8 cellular contexts compared by ENCODE assay signal in genomic region chr17:82751571-82752370, GRCh38. TPM values are rescaled to one million over a fixed set of nuclear protein-coding genes. Genes with fewer than 3 reads are reported as not detected.
DNase-seq lines count a peak whose midpoint lies in the region; ATAC-seq and TF ChIP-seq lines count a peak whose summit lies in the region.

TSS of gene TBCD (plus strand) at chr17:82752065. CDS start at chr17:82752194, 129 bp downstream.

- peaks cover 4% of the 10 kb centered on the region for H3K9me3 ChIP-seq in suprapubic skin

- H3K27ac Mint-ChIP-seq in activated naive CD4-positive, alpha-beta T cell treated with anti-CD3 and anti-CD28 coated beads, Interleukin-2, amount 50 U/mL, for 72 hours = peak within 1 kb of the TSS in 1 of 2 donors; percentile 70

- H3K4me1 ChIP-seq in suprapubic skin = peaks cover 39% of the 10 kb centered on the region

- no peaks in the 10 kb centered on the region for H3K27me3 ChIP-seq in suprapubic skin

- no peak for TF ChIP-seq POLR2A in suprapubic skin (IDR thresholded peaks at IDR 0.05)

- no peaks in the 10 kb centered on the region for H3K36me3 ChIP-seq in suprapubic skin

- peak; percentile 80 to 82 for ATAC-seq in activated naive CD4-positive, alpha-beta T cell treated with anti-CD3 and anti-CD28 coated beads, Interleukin-2, amount 50 U/mL, for 72 hours
- peak; percentile 83 for ATAC-seq in omental fat pad (ENCODE audit: low FRiP score)

- DNase-seq in GM03348 (ENCODE audit: low spot score) (peak; percentile 99), HFF-Myc (ENCODE audit: extremely low read depth, low read depth) (peak; percentile 56), NAMALWA (ENCODE audit: low spot score) (peak; percentile 87), SKM-1 treated with dmso at 0.1 percent for 144 hours (lab: John Stamatoyannopoulos, UW; ENCODE audit: unreplicated experiment) (peak; percentile 82), glomerular endothelial cell (ENCODE audit: extremely low read depth, low read depth, low spot score) (no peak), omental fat pad (ENCODE audit: low spot score) (peak; percentile 55), suprapubic skin (ENCODE audit: low spot score in 2 of 2) (peak; percentile 91 to 93)
- DNase-seq in activated naive CD4-positive, alpha-beta T cell treated with anti-CD3 and anti-CD28 coated beads, Interleukin-2, amount 50 U/mL, for 72 hours (ENCODE audit: low spot score in 2 of 2) = peak; percentile 83 to 85

- TF ChIP-seq CTCF in HFF-Myc (IDR thresholded peaks at IDR 0.05; ENCODE audit: low read depth, low read length, missing control alignments) (no peak), omental fat pad (IDR thresholded peaks at IDR 0.05) (no peak), suprapubic skin (IDR thresholded peaks at IDR 0.05) (no peak)

- H3K9me3 Mint-ChIP-seq in activated naive CD4-positive, alpha-beta T cell treated with anti-CD3 and anti-CD28 coated beads, Interleukin-2, amount 50 U/mL, for 72 hours = no peaks in the 10 kb centered on the region

- no peak for TF ChIP-seq EP300 in suprapubic skin (IDR thresholded peaks at IDR 0.05)

- peaks cover 0 to 6% of the 10 kb centered on the region in 2 donors for H3K36me3 Mint-ChIP-seq in activated naive CD4-positive, alpha-beta T cell treated with anti-CD3 and anti-CD28 coated beads, Interleukin-2, amount 50 U/mL, for 72 hours

- 0% methylated on average over 26 of the region's 114 CpGs for WGBS in suprapubic skin

- peak within 1 kb of the TSS; percentile 87 for H3K27ac ChIP-seq in suprapubic skin

- H3K4me3 ChIP-seq in HFF-Myc (replicated peaks; ENCODE audit: low read depth, low read length) (peak within 1 kb of the TSS; percentile 85), suprapubic skin (peak within 1 kb of the TSS; percentile 78)

RNA-seq across cellular contexts. Expression of gene TBCD, which starts in this region (rescaled TPM):
- 100 to 1,000 TPM in 1 of 2 donors, 10 to 100 TPM in 1; 67.4 to 147 TPM for total RNA-seq in activated naive CD4-positive, alpha-beta T cell treated with anti-CD3 and anti-CD28 coated beads, Interleukin-2, amount 50 U/mL, for 72 hours
- total RNA-seq in glomerular endothelial cell = 101 and 144 TPM in 2 replicates
- total RNA-seq in omental fat pad = 10 to 100 TPM; 30.5 to 94.3 (median 51.8) TPM
- 100 to 1,000 TPM in 1 of 4 donors, 10 to 100 TPM in 3; 49.7 to 119 (median 71.5) TPM for total RNA-seq in suprapubic skin
